In genomic region chr15:89707577-89707976, GRCh38 we compare ENCODE assay signal across 29 cellular contexts. TPM values are rescaled to one million over a fixed set of nuclear protein-coding genes. Genes with fewer than 3 reads are reported as not detected.
"Had no signal": no experiment of that assay in that cellular context is flagged by ENCODE, and none has a peak within 500 bp of the region (broad histone marks: within the 10 kb centered on the region; RNA-seq: fewer than 3 reads in every experiment).

No MANE protein-coding gene starts in this region.

- H3K4me1 Mint-ChIP-seq: activated CD4-positive, alpha-beta memory T cell treated with anti-CD3 and anti-CD28 coated beads, Interleukin-2, amount 10 ng/mL, durations not matched to agents 7 days and 5 days; activated naive CD4-positive, alpha-beta T cell treated with anti-CD3 and anti-CD28 coated beads, Interleukin-2, amount 50 U/mL, for 24 hours; activated T-helper 17 cell treated with anti-CD3 and anti-CD28 coated beads, Interleukin-2, amount 50 U/mL, for 72 hours had no signal

- ATAC-seq: activated T-helper 17 cell treated with anti-CD3 and anti-CD28 coated beads, Interleukin-2, amount 50 U/mL, for 72 hours; Panc1 had no signal

- H3K9me3 Mint-ChIP-seq: activated CD4-positive, alpha-beta memory T cell treated with anti-CD3 and anti-CD28 coated beads, Interleukin-2, amount 10 ng/mL, durations not matched to agents 7 days and 5 days; activated naive CD4-positive, alpha-beta T cell treated with anti-CD3 and anti-CD28 coated beads, Interleukin-2, amount 50 U/mL, for 24 hours; activated T-helper 17 cell treated with anti-CD3 and anti-CD28 coated beads, Interleukin-2, amount 50 U/mL, for 72 hours had no signal

- DNase-seq: activated CD4-positive, alpha-beta memory T cell treated with anti-CD3 and anti-CD28 coated beads, Interleukin-2, amount 10 ng/mL, durations not matched to agents 7 days and 5 days; activated CD4-positive, alpha-beta T cell treated with anti-CD3 and anti-CD28 coated beads, Interleukin-2, amount 50 U/mL, for 1 hour; activated CD4-positive, CD25-positive, alpha-beta regulatory T cell; activated T-cell treated with anti-CD3 and anti-CD28 coated beads for 4 hours; activated T-cell treated with anti-CD3 and anti-CD28 coated beads, Interleukin-2, amount 50 U/mL, for 48 hours; aorta; central memory CD4-positive, alpha-beta T cell; MG63; MV-4-11; NCI-H1092 treated with DMSO at 0.1 percent for 48 hours; NCI-H1930; NCI-H226; NCI-H510A treated with DMSO at 0.1 percent for 48 hours; NCI-H69; NK-92 treated with Interleukin-12 subunit alpha and Interleukin-12 subunit beta, amount 100 ng/mL, for 24 hours; OCI-M1; Right ventricle myocardium superior; SJCRH30; SK-N-SH; T-helper 1 cell had no signal

- H3K4me1 ChIP-seq: breast epithelium, SJCRH30 had no signal

- H3K4me2 ChIP-seq: KMS-11, SK-N-SH had no signal

- H3K4me3 ChIP-seq: breast epithelium, MG63, SJCRH30 had no signal

- H3K27ac Mint-ChIP-seq: activated CD4-positive, alpha-beta memory T cell treated with anti-CD3 and anti-CD28 coated beads, Interleukin-2, amount 10 ng/mL, durations not matched to agents 7 days and 5 days; activated naive CD4-positive, alpha-beta T cell treated with anti-CD3 and anti-CD28 coated beads, Interleukin-2, amount 50 U/mL, for 24 hours; activated T-helper 17 cell treated with anti-CD3 and anti-CD28 coated beads, Interleukin-2, amount 50 U/mL, for 72 hours had no signal

- H3K4me3 Mint-ChIP-seq: activated CD4-positive, alpha-beta memory T cell treated with anti-CD3 and anti-CD28 coated beads, Interleukin-2, amount 10 ng/mL, durations not matched to agents 7 days and 5 days; activated naive CD4-positive, alpha-beta T cell treated with anti-CD3 and anti-CD28 coated beads, Interleukin-2, amount 50 U/mL, for 24 hours; activated T-helper 17 cell treated with anti-CD3 and anti-CD28 coated beads, Interleukin-2, amount 50 U/mL, for 72 hours had no signal

- H3K9me3 ChIP-seq: breast epithelium, MG63, SJCRH30, SK-N-SH had no signal

- H3K27ac ChIP-seq: breast epithelium, KMS-11, RWPE1, SJCRH30, VCaP had no signal

RNA-seq across cellular contexts. Expression of gene WDR93, which starts 17.0 kb away (rescaled TPM):
- total RNA-seq: activated CD4-positive, alpha-beta memory T cell treated with anti-CD3 and anti-CD28 coated beads, Interleukin-2, amount 10 ng/mL, durations not matched to agents 7 days and 5 days; aorta; chondrocyte; SJCRH30; T-helper 2 cell treated with Interferon-gamma antibody and Interleukin-4, amounts not matched to agents 100 ng/mL and 5 ng/mL, for 36 hours had no signal

RNA-seq across cellular contexts. Expression of gene PLIN1, which starts 28.4 kb away (rescaled TPM):
- total RNA-seq: SJCRH30; T-helper 2 cell treated with Interferon-gamma antibody and Interleukin-4, amounts not matched to agents 100 ng/mL and 5 ng/mL, for 36 hours had no signal

RNA-seq across cellular contexts. Expression of gene MESP1, which starts 43.5 kb away (rescaled TPM):
- total RNA-seq: SJCRH30 had no signal
